8 cellular contexts compared by ENCODE assay signal in genomic region chr1:26305667-26306289, GRCh38. TPM values are rescaled to one million over a fixed set of nuclear protein-coding genes. Genes with fewer than 3 reads are reported as not detected.
DNase-seq lines count a peak whose midpoint lies in the region; ATAC-seq, FAIRE-seq and TF ChIP-seq lines count a peak whose summit lies in the region.

No MANE protein-coding gene starts in this region.

- DNase-seq in AG10803 (ENCODE audit: low read depth) (no peak), SKM-1 treated with dmso at 0.1 percent for 144 hours (lab: John Stamatoyannopoulos, UW; ENCODE audit: unreplicated experiment) (peak; percentile 75), urothelium cell line (ENCODE audit: low spot score) (no peak), NCI-H1105 treated with DMSO at 0.1 percent for 48 hours (lab: John Stamatoyannopoulos, UW) (no peak), GM10266 (ENCODE audit: extremely low spot score) (no peak)
- peak in 1 of 2 donors; percentile 56 for DNase-seq in stimulated activated effector memory CD8-positive, alpha-beta T cell treated with anti-CD3 and anti-CD28 coated beads, Interleukin-12 subunit alpha, Interleukin-12 subunit beta, amount 100 ng/mL, for 72 hours (ENCODE audit: low spot score in 2 of 2)

- peaks cover 32% of the 10 kb centered on the region for H3K4me1 Mint-ChIP-seq in stimulated activated effector memory CD8-positive, alpha-beta T cell treated with anti-CD3 and anti-CD28 coated beads, Interleukin-12 subunit alpha, Interleukin-12 subunit beta, amount 100 ng/mL, for 72 hours

- no peak overlapping the region for H3K27ac ChIP-seq in HEK293 (ENCODE audit: extremely low read depth, low read depth, low read length)
- H3K27ac ChIP-seq in gastroesophageal sphincter = peak overlapping the region in 3 of 4 donors; percentile 52 to 72 (median 65)

- H3K9me3 ChIP-seq in HEK293 (ENCODE audit: control insufficient read depth, insufficient read depth, low read depth, low read length) (no peaks in the 10 kb centered on the region), gastroesophageal sphincter (no peaks in the 10 kb centered on the region)

- 37 to 61% methylated on average over 2 to 6 of the region's 8 CpGs for WGBS in gastroesophageal sphincter (ENCODE audit: low coverage in 1 of 2), 2 donors

- H3K4me1 ChIP-seq in HEK293 (ENCODE audit: control insufficient read depth, insufficient read depth, low read length) (no peaks in the 10 kb centered on the region), gastroesophageal sphincter (peaks cover 0 to 18% (median 6%) of the 10 kb centered on the region in 3 donors)

- no peak for FAIRE-seq in urothelium cell line (lab: Jason Lieb, UNC)

- H3K9me3 Mint-ChIP-seq in stimulated activated effector memory CD8-positive, alpha-beta T cell treated with anti-CD3 and anti-CD28 coated beads, Interleukin-12 subunit alpha, Interleukin-12 subunit beta, amount 100 ng/mL, for 72 hours = no peaks in the 10 kb centered on the region

- TF ChIP-seq POLR2A in gastroesophageal sphincter (IDR thresholded peaks at IDR 0.05) = no peak

- peak overlapping the region; percentile 100 for H3K4me3 Mint-ChIP-seq in stimulated activated effector memory CD8-positive, alpha-beta T cell treated with anti-CD3 and anti-CD28 coated beads, Interleukin-12 subunit alpha, Interleukin-12 subunit beta, amount 100 ng/mL, for 72 hours

- peak overlapping the region; percentile 92 for H3K4me3 ChIP-seq in AG10803 (ENCODE audit: low read length)
- H3K4me3 ChIP-seq in HEK293 (ENCODE audit: low read depth, low read length) = peak overlapping the region; percentile 94
- peak overlapping the region; percentile 58 to 73 for H3K4me3 ChIP-seq in gastroesophageal sphincter

- no peaks in the 10 kb centered on the region for H3K36me3 Mint-ChIP-seq in stimulated activated effector memory CD8-positive, alpha-beta T cell treated with anti-CD3 and anti-CD28 coated beads, Interleukin-12 subunit alpha, Interleukin-12 subunit beta, amount 100 ng/mL, for 72 hours

- TF ChIP-seq CTCF in AG10803 (conservative IDR thresholded peaks at IDR 0.05; ENCODE audit: low read length) (no peak), HEK293 (tag by site-specific recombination; IDR thresholded peaks at IDR 0.05) (no peak), gastroesophageal sphincter (IDR thresholded peaks at IDR 0.05) (no peak), GM10266 (IDR thresholded peaks at IDR 0.05; ENCODE audit: control insufficient read depth, insufficient read depth, low read depth, missing control alignments) (no peak)

- H3K36me3 ChIP-seq in HEK293 (ENCODE audit: control insufficient read depth in 2 of 2, insufficient read depth in 1 of 2, low read length in 2 of 2) = peaks cover 0 to 3% of the 10 kb centered on the region in 2 experiments; a peak in 1 of 3 replicates
- H3K36me3 ChIP-seq in gastroesophageal sphincter = peaks cover 0 to 3% of the 10 kb centered on the region in 2 donors

- POLR2A ChIA-PET in HEK293 (lab: Yijun Ruan, JAX) = no interaction called here

- CTCF ChIA-PET in HEK293 (lab: Yijun Ruan, JAX) = interaction anchor here (0.6 to 6.7 kb wide), 4 partner anchors 21 to 774 kb away, joined by 3 to 39 read pairs (median 6); partner anchors contain the start of gene SH3BGRL3

- H3K27me3 ChIP-seq in gastroesophageal sphincter = no peaks in the 10 kb centered on the region

- no peak for ATAC-seq in gastroesophageal sphincter
- no peak for ATAC-seq in stimulated activated effector memory CD8-positive, alpha-beta T cell treated with anti-CD3 and anti-CD28 coated beads, Interleukin-12 subunit alpha, Interleukin-12 subunit beta, amount 100 ng/mL, for 72 hours

- peak overlapping the region; percentile 99 for H3K27ac Mint-ChIP-seq in stimulated activated effector memory CD8-positive, alpha-beta T cell treated with anti-CD3 and anti-CD28 coated beads, Interleukin-12 subunit alpha, Interleukin-12 subunit beta, amount 100 ng/mL, for 72 hours

- no peak for TF ChIP-seq EP300 in gastroesophageal sphincter (IDR thresholded peaks at IDR 0.05)

TF ChIP-seq in HEK293, 187 proteins besides CTCF, POLR2A, EP300 and RAD21:
- TF ChIP-seq KLF8 (tag by site-specific recombination; IDR thresholded peaks at IDR 0.05) = no peak
- no peak for TF ChIP-seq ZNF747 (tag by site-specific recombination; IDR thresholded peaks at IDR 0.05)
- no peak for TF ChIP-seq ZNF626 (tag by site-specific recombination; IDR thresholded peaks at IDR 0.05)
- TF ChIP-seq KLF16 (tag by site-specific recombination; IDR thresholded peaks at IDR 0.05) = 0 out of 2 replicates have a peak, but pooled peaks have one; percentile 39
- no peak for TF ChIP-seq SCRT2 (tag by site-specific recombination; IDR thresholded peaks at IDR 0.05)
- TF ChIP-seq ZNF792 (tag by site-specific recombination; IDR thresholded peaks at IDR 0.05) = no peak
- peak; percentile 75 for TF ChIP-seq ZNF335 (tag by site-specific recombination; conservative IDR thresholded peaks at IDR 0.05)
TF ChIP-seq in HEK293: peak in this region for 2.

RNA-seq across cellular contexts. Expression of gene UBXN11, which starts 0.7 kb away (rescaled TPM):
- 10 to 100 TPM in 2 of 4 donors, 1 to 10 TPM in 2; 3.7 to 12.1 (median 10.5) TPM for total RNA-seq in gastroesophageal sphincter

RNA-seq across cellular contexts. Expression of gene CD52, which starts 12.0 kb away (rescaled TPM):
- total RNA-seq in gastroesophageal sphincter = 1 to 10 TPM in 3 of 4 donors, not detected in 1; 1.8 to 2.7 (median 2.2) TPM

RNA-seq across cellular contexts. Expression of gene SH3BGRL3, which starts 25.9 kb away (rescaled TPM):
- 10 to 100 TPM; 31.6 to 60.2 (median 44.0) TPM for total RNA-seq in gastroesophageal sphincter

RNA-seq across cellular contexts. Expression of gene CRYBG2, which starts 48.2 kb away (rescaled TPM):
- total RNA-seq in gastroesophageal sphincter = 1 to 10 TPM in 1 of 4 donors, under 1 TPM in 3; 0.35 to 2.7 (median 0.50) TPM
